20 cellular contexts compared by ENCODE assay signal in the genomic region with DNA sequence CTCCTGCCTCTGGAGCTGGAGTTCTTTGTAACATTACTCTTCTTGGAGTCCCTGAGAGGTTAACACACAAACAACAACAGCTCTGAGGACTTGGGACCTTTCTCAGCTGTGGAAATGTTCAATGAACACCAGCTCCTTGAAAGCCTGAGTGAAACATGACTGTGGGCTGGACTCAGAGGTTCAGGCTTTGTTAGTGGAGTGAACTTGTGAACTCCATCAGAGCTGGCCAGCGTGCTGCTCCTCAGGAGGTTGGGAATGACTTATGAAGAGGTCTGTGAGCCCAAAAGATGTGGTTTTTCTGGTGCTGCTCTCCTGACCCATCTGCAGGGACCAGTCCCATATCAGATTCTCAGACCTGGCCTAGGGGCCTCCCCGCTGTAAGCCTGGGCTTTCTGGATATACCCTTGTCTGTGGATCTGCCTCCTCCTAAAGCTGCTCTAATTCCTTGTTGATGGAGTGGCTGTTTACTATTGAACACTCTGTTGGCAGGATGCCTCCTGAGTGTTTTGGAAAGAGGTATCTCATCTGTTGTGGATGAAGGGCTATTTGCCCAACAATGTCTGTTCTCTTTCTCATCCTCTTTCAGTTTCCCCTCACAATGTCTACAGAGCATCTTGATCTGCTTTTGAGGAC.
"Had no signal": no experiment of that assay in that cellular context is flagged by ENCODE, and none has a peak within 500 bp of the region (broad histone marks: within the 10 kb centered on the region; RNA-seq: fewer than 3 reads in every experiment).

No MANE protein-coding gene starts in this region.

- H3K27me3 ChIP-seq: gastrocnemius medialis, pancreas, testis, transverse colon had no signal

- H3K4me3 ChIP-seq: coronary artery, dorsolateral prefrontal cortex, gastrocnemius medialis, left ventricle myocardium inferior, lung, pancreas, prostate gland, testis, transverse colon had no signal

- H3K9me3 ChIP-seq: gastrocnemius medialis, left ventricle myocardium inferior, pancreas, prostate gland, testis, transverse colon had no signal

- H3K4me1 ChIP-seq: left ventricle myocardium inferior, pancreas, prostate gland, testis, transverse colon had no signal

- DNase-seq: activated CD4-positive, alpha-beta T cell treated with anti-CD3 and anti-CD28 coated beads for 36 hours; activated CD4-positive, CD25-positive, alpha-beta regulatory T cell; activated naive CD4-positive, alpha-beta T cell; activated T-cell treated with anti-CD3 and anti-CD28 coated beads for 4 hours; activated T-cell treated with anti-CD3 and anti-CD28 coated beads, Interleukin-2, amount 50 U/mL, for 72 hours; dorsolateral prefrontal cortex; effector memory CD4-positive, alpha-beta T cell; gastrocnemius medialis; glutamatergic neuron; left ventricle myocardium inferior; naive B cell; nephron progenitor cell; pancreas; retina; stimulated activated naive CD4-positive, alpha-beta T cell treated with Interleukin-2 at 50 U/mL for 16 hours; testis; transverse colon had no signal

- H3K36me3 ChIP-seq: gastrocnemius medialis, left ventricle myocardium inferior, pancreas, prostate gland, transverse colon had no signal
